ENCODE assay signal across 19 cellular contexts in the genomic region with DNA sequence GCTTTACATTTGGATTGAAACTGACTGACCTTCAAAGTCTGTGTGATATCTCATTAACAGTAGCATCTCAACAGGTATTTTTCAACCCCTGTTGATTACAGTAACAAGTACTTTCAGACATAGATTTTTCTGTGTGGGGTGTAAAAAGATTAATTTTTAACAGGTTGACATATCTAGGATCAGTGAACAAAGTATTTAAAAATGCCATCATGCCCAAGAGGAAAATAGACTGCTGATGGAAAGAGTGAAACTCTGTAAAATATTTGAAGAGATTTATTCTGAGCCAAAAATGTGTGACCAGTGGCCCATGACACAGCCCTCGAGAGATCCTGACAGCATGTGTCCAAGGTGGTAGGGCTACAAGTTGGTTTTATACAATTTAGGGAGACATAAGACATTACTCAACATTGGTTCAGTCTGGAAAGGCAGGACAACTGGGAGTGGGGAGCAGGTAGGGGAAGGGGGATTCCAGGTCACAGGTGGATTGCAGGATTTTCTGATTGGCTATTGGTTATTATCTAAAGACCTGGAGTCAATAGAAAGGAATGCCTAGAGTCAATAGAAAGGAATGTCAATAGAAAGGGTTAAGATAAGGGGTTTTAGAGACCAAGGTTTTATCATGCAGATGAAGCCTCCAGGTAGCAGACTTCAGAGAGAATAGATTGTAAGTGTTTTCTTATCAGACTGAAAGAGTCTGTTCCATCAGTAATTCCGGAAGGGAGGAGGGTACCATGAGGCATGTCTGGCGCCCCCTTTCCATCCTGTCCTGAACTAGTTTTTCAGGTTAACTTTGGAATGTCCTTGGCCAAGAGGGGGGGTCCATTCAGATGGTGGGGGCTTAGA. TPM values are rescaled to one million over a fixed set of nuclear protein-coding genes. Genes with fewer than 3 reads are reported as not detected.
DNase-seq lines count a peak whose midpoint lies in the region; ATAC-seq and TF ChIP-seq lines count a peak whose summit lies in the region.
"Had no signal": no experiment of that assay in that cellular context is flagged by ENCODE, and none has a peak within 500 bp of the region (broad histone marks: within the 10 kb centered on the region; RNA-seq: fewer than 3 reads in every experiment).

No MANE protein-coding gene starts in this region.

- peaks cover 10 to 74% (median 35%) of the 10 kb centered on the region in 3 experiments for H3K36me3 Mint-ChIP-seq in H9 (ENCODE audit: insufficient read depth in 1 of 3, low read depth in 3 of 3)
- H3K36me3 Mint-ChIP-seq: activated naive CD8-positive, alpha-beta T cell treated with anti-CD3 and anti-CD28 coated beads, Interleukin-2, amount 10 ng/mL, durations not matched to agents 7 days and 5 days had no signal

- H3K14ac ChIP-seq in H9 (ENCODE audit: insufficient read depth, low read length): no peak overlapping the region

- no peak overlapping the region for H3K4ac ChIP-seq in H9 (ENCODE audit: low read depth, low read length)

- peak overlapping the region; percentile 76 to 97 (median 95); a peak in 6 of 7 replicates for H3K27ac Mint-ChIP-seq in H9
- H3K27ac Mint-ChIP-seq: activated CD4-positive, alpha-beta T cell treated with anti-CD3 and anti-CD28 coated beads, Interleukin-2, amount 10 ng/mL, durations not matched to agents 24 days and 14 days; activated naive CD8-positive, alpha-beta T cell treated with anti-CD3 and anti-CD28 coated beads, Interleukin-2, amount 10 ng/mL, durations not matched to agents 7 days and 5 days; activated T-cell treated with anti-CD3 and anti-CD28 coated beads, Interleukin-2, amount 50 U/mL, for 24 hours; effector memory CD8-positive, alpha-beta T cell; stimulated activated naive CD8-positive, alpha-beta T cell treated with anti-CD3 and anti-CD28 coated beads, Interleukin-15, amount 100 ng/mL, for 72 hours; T-helper 2 cell treated with Interferon-gamma antibody and Interleukin-4, amounts not matched to agents 5 μg/mL and 100 μg/mL, for 36 hours had no signal

- H3K4me1 ChIP-seq in H9 (ENCODE audit: insufficient read depth, low read length): no peaks in the 10 kb centered on the region; the same call in 1 of the 2 replicates
- peaks cover 29% of the 10 kb centered on the region for H3K4me1 ChIP-seq in iPS-18a (ENCODE audit: control insufficient read depth, low read depth, low read length)

- peak; percentile 44 for DNase-seq in H9
- peak; percentile 21 for DNase-seq in SW480 (ENCODE audit: low spot score)
- peak; percentile 75 for DNase-seq in renal cortical epithelial cell (ENCODE audit: low read depth)
- no peak for DNase-seq in activated CD8-positive, alpha-beta memory T cell treated with anti-CD3 and anti-CD28 coated beads, Interleukin-2, amount 50 U/mL, for 4 hours
- no peak for DNase-seq in hippocampal formation (lab: John Stamatoyannopoulos, UW)
- no peak for DNase-seq in NCI-H1436 treated with DMSO at 0.1 percent for 48 hours (lab: John Stamatoyannopoulos, UW)
- DNase-seq: activated CD4-positive, alpha-beta T cell treated with anti-CD3 and anti-CD28 coated beads, Interleukin-2, amount 10 ng/mL, durations not matched to agents 24 days and 14 days; activated naive CD8-positive, alpha-beta T cell treated with anti-CD3 and anti-CD28 coated beads, Interleukin-2, amount 10 ng/mL, durations not matched to agents 7 days and 5 days; activated T-cell treated with anti-CD3 and anti-CD28 coated beads, Interleukin-2, amount 50 U/mL, for 24 hours; effector memory CD8-positive, alpha-beta T cell; kidney; ovary; stimulated activated naive CD8-positive, alpha-beta T cell treated with anti-CD3 and anti-CD28 coated beads, Interleukin-15, amount 100 ng/mL, for 72 hours had no signal

- TF ChIP-seq CTCF in H9 (conservative IDR thresholded peaks at IDR 0.05): peak; percentile 64

- no peak overlapping the region for H3K4me2 ChIP-seq in H9 (ENCODE audit: insufficient read depth, insufficient read length, low read length)

- peak overlapping the region; percentile 30 for H3K4me3 ChIP-seq in iPS-18a (ENCODE audit: low read length)
- H3K4me3 ChIP-seq: ovary had no signal

- no peak overlapping the region for H3T11ph ChIP-seq in H9 (ENCODE audit: low read length)

- no peak overlapping the region for H4K8ac ChIP-seq in H9 (replicated peaks; ENCODE audit: insufficient read length, low read depth, low read length)

- no peak overlapping the region for H2BK20ac ChIP-seq in H9 (ENCODE audit: low read depth, low read length, poor library complexity, severe bottlenecking)

- H3K27me3 Mint-ChIP-seq in H9 (ENCODE audit: low read depth): peaks cover 17% of the 10 kb centered on the region

- H3K4me1 Mint-ChIP-seq in H9: peaks cover 37 to 42% of the 10 kb centered on the region in 2 experiments
- H3K4me1 Mint-ChIP-seq: activated CD4-positive, alpha-beta T cell treated with anti-CD3 and anti-CD28 coated beads, Interleukin-2, amount 10 ng/mL, durations not matched to agents 24 days and 14 days; activated naive CD8-positive, alpha-beta T cell treated with anti-CD3 and anti-CD28 coated beads, Interleukin-2, amount 10 ng/mL, durations not matched to agents 7 days and 5 days; central memory CD8-positive, alpha-beta T cell; stimulated activated naive CD8-positive, alpha-beta T cell treated with anti-CD3 and anti-CD28 coated beads, Interleukin-15, amount 100 ng/mL, for 72 hours had no signal

- H3K27me3 ChIP-seq in H9 (ENCODE audit: insufficient read depth, low read length): no peaks in the 10 kb centered on the region
- no peaks in the 10 kb centered on the region for H3K27me3 ChIP-seq in iPS-18a (ENCODE audit: control insufficient read depth, insufficient read depth, low read length)
- H3K27me3 ChIP-seq: ovary had no signal

- peaks cover 54 to 60% of the 10 kb centered on the region in 2 experiments for H3K9me3 Mint-ChIP-seq in H9
- H3K9me3 Mint-ChIP-seq: activated CD4-positive, alpha-beta T cell treated with anti-CD3 and anti-CD28 coated beads, Interleukin-2, amount 10 ng/mL, durations not matched to agents 24 days and 14 days; activated naive CD8-positive, alpha-beta T cell treated with anti-CD3 and anti-CD28 coated beads, Interleukin-2, amount 10 ng/mL, durations not matched to agents 7 days and 5 days; activated T-cell treated with anti-CD3 and anti-CD28 coated beads, Interleukin-2, amount 50 U/mL, for 24 hours; central memory CD8-positive, alpha-beta T cell; T-helper 2 cell treated with Interferon-gamma antibody and Interleukin-4, amounts not matched to agents 5 μg/mL and 100 μg/mL, for 36 hours had no signal

- H2BK12ac ChIP-seq in H9 (ENCODE audit: insufficient read length, low read depth, low read length): no peak overlapping the region

- no peak overlapping the region for H3K23ac ChIP-seq in H9 (ENCODE audit: insufficient read length, low read depth, low read length)

- no peak overlapping the region for H3K56ac ChIP-seq in H9 (ENCODE audit: insufficient read length, low read depth, low read length)

- no peak for ATAC-seq in GM18870 (IDR thresholded peaks at IDR 0.05; ENCODE audit: unreplicated experiment)
- ATAC-seq: effector memory CD8-positive, alpha-beta T cell; Right ventricle myocardium inferior; stimulated activated naive CD8-positive, alpha-beta T cell treated with anti-CD3 and anti-CD28 coated beads, Interleukin-15, amount 100 ng/mL, for 72 hours had no signal

- H3K79me1 ChIP-seq in H9 (ENCODE audit: insufficient read depth, low read depth, low read length, poor library complexity, severe bottlenecking): no peaks in the 10 kb centered on the region

- H3K27ac ChIP-seq in H9 (ENCODE audit: insufficient read length, low read depth, low read length): no peak overlapping the region
- H3K27ac ChIP-seq in iPS-18a (ENCODE audit: low read length): peak overlapping the region; percentile 75
- H3K27ac ChIP-seq: ovary had no signal

- H3K79me2 ChIP-seq in H9 (ENCODE audit: insufficient read depth, low read length): no peaks in the 10 kb centered on the region

- H3K9ac ChIP-seq in H9 (ENCODE audit: extremely low read depth, insufficient read length, low read length): no peak overlapping the region
- peak overlapping the region; percentile 45 for H3K9ac ChIP-seq in iPS-18a (ENCODE audit: low read length)

- H4K91ac ChIP-seq in H9 (ENCODE audit: insufficient read length, low read depth, low read length): no peak overlapping the region

- no peak overlapping the region for H2AFZ ChIP-seq in H9 (ENCODE audit: low read length)

- no peak overlapping the region for H4K5ac ChIP-seq in H9 (ENCODE audit: insufficient read length, low read depth, low read length)

- H3K9me3 ChIP-seq in H9 (ENCODE audit: control insufficient read depth, low read depth, low read length) (peaks cover 9% of the 10 kb centered on the region), iPS-18a (ENCODE audit: control insufficient read depth, low read depth, low read length) (peaks cover 4% of the 10 kb centered on the region)
- H3K9me3 ChIP-seq: ovary had no signal

- no peak overlapping the region for H2BK120ac ChIP-seq in H9 (ENCODE audit: low read depth, low read length, poor library complexity, severe bottlenecking)

- H3K18ac ChIP-seq in H9 (ENCODE audit: insufficient read length, low read depth, low read length): peak overlapping the region; percentile 56

- H4K20me1 ChIP-seq in H9 (ENCODE audit: control insufficient read depth, insufficient read depth, insufficient read length): no peaks in the 10 kb centered on the region

- no CpG with 5 or more reads among the region's 3 CpGs for WGBS in H9 (ENCODE audit: extremely low coverage, insufficient read length, low lambda C conversion rate)

- no peak overlapping the region for H2BK15ac ChIP-seq in H9 (ENCODE audit: low read depth, low read length)

- H2BK5ac ChIP-seq in H9 (ENCODE audit: insufficient read length, low read length): no peak overlapping the region

- no peak overlapping the region for H2AK5ac ChIP-seq in H9 (ENCODE audit: insufficient read length, low read length)

- peak overlapping the region in 1 of 2 experiments; percentile 19; a peak in 2 of 5 replicates for H3K4me3 Mint-ChIP-seq in H9
- H3K4me3 Mint-ChIP-seq: activated CD4-positive, alpha-beta T cell treated with anti-CD3 and anti-CD28 coated beads, Interleukin-2, amount 10 ng/mL, durations not matched to agents 24 days and 14 days; activated naive CD8-positive, alpha-beta T cell treated with anti-CD3 and anti-CD28 coated beads, Interleukin-2, amount 10 ng/mL, durations not matched to agents 7 days and 5 days; activated T-cell treated with anti-CD3 and anti-CD28 coated beads, Interleukin-2, amount 50 U/mL, for 24 hours; central memory CD8-positive, alpha-beta T cell; effector memory CD8-positive, alpha-beta T cell; stimulated activated naive CD8-positive, alpha-beta T cell treated with anti-CD3 and anti-CD28 coated beads, Interleukin-15, amount 100 ng/mL, for 72 hours; T-helper 2 cell treated with Interferon-gamma antibody and Interleukin-4, amounts not matched to agents 5 μg/mL and 100 μg/mL, for 36 hours had no signal

- no peaks in the 10 kb centered on the region for H3K36me3 ChIP-seq in iPS-18a (ENCODE audit: control insufficient read depth, low read depth, low read length)
- H3K36me3 ChIP-seq: ovary had no signal

- no peaks in the 10 kb centered on the region for H3K23me2 ChIP-seq in H9 (ENCODE audit: insufficient read length, low read depth, low read length, poor library complexity, severe bottlenecking)

RNA-seq across cellular contexts. Expression of a gene that starts 29.1 kb away (rescaled TPM):
- total RNA-seq in H9 (2021) (2.5 and 2.7 TPM in 2 replicates), renal cortical epithelial cell (22.5 and 30.2 TPM in 2 replicates)
- total RNA-seq: activated CD4-positive, alpha-beta T cell treated with anti-CD3 and anti-CD28 coated beads, Interleukin-2, amount 10 ng/mL, durations not matched to agents 24 days and 14 days; activated naive CD8-positive, alpha-beta T cell treated with anti-CD3 and anti-CD28 coated beads, Interleukin-2, amount 10 ng/mL, durations not matched to agents 7 days and 5 days; G401 had no signal

Comparison
In these comparisons a context has a peak if more than half of its experiments do, and no peak if none do; other contexts are left out.
1. DNase-seq: peak in H9 (single experiment), SW480 (single experiment) and renal cortical epithelial cell (single experiment); none in activated CD8-positive, alpha-beta memory T cell treated with anti-CD3 and anti-CD28 coated beads, Interleukin-2, amount 50 U/mL, for 4 hours (single experiment), hippocampal formation (0 of 2) and NCI-H1436 treated with DMSO at 0.1 percent for 48 hours (single experiment).